Comparison of ENCODE assay signal across 17 cellular contexts in the genomic region with DNA sequence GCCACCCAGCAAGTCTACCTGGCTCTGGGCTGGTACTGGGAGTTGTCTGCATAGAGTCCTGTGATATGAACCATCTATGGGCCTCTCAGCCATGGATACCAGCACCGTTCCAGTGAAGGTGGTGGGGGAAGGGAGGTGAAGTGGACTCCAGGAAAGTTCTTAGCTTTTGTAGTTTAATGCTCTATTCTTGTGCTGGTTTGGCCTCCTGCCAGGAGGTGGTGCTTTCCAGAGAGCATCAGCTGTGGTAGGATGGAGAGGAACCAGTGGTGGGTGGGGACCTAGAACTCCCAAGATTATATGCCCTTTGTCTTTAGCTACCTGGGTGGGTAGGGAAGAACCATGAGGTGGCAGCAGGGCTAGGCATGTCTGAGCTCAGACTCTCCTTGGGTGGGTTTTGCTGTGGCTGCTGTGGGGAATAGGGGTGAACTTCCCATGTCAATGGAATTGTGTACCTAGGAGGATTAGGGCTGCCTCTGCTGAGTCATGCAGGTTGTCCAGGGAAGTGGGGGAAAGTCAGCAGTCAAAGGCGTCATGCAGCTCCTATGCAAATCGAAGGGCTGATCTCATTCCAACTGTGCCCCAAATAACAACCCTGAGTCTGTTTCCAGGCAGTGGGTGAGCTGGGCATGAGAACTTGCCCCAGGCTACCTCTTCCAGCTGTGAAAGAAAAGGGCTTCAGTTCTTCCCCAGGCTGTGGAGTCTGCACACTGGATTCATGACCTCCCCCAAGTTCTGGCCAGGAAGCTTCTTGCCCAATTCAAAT. TPM values are rescaled to one million over a fixed set of nuclear protein-coding genes. Genes with fewer than 3 reads are reported as not detected.
DNase-seq lines count a peak whose midpoint lies in the region; ATAC-seq and TF ChIP-seq lines count a peak whose summit lies in the region.
"Had no signal": no experiment of that assay in that cellular context is flagged by ENCODE, and none has a peak within 500 bp of the region (broad histone marks: within the 10 kb centered on the region; RNA-seq: fewer than 3 reads in every experiment).

No MANE protein-coding gene starts in this region.

- H3K4me1 ChIP-seq in HUES48 (ENCODE audit: control insufficient read depth, insufficient read depth, low read length): no peaks in the 10 kb centered on the region
- peaks cover 14% of the 10 kb centered on the region for H3K4me1 ChIP-seq in foreskin keratinocyte
- no peaks in the 10 kb centered on the region for H3K4me1 ChIP-seq in colonic mucosa
- H3K4me1 ChIP-seq: HAP-1 had no signal

- peak; percentile 42 for DNase-seq in ELF-1 (ENCODE audit: low read depth, low spot score)
- DNase-seq in WTC11 (ENCODE audit: low spot score): no peak
- peak; percentile 98 to 99 for DNase-seq in foreskin keratinocyte
- DNase-seq in colonic mucosa: no peak
- DNase-seq in GM13977 (ENCODE audit: low spot score): no peak
- DNase-seq: ACHN; CD4-positive, alpha-beta memory T cell; NCI-H1694; NCI-H2107; NCI-H345; NCI-H69; SHP77 had no signal

- POLR2A ChIA-PET in WTC11 (lab: Charles Lee): no interaction called here

- H3K36me3 ChIP-seq in HUES48 (ENCODE audit: control insufficient read depth, insufficient read depth, low read length) (no peaks in the 10 kb centered on the region), colonic mucosa (no peaks in the 10 kb centered on the region)
- H3K36me3 ChIP-seq: HAP-1 had no signal

- H3K27ac Mint-ChIP-seq in WTC11: no peak overlapping the region

- H3K27ac ChIP-seq in HUES48 (ENCODE audit: low read depth, low read length): peak overlapping the region; percentile 84
- peak overlapping the region; percentile 70 for H3K27ac ChIP-seq in foreskin keratinocyte
- no peak overlapping the region for H3K27ac ChIP-seq in colonic mucosa

- peaks cover 7% of the 10 kb centered on the region for H3K9me3 ChIP-seq in HUES48 (ENCODE audit: control insufficient read depth, insufficient read depth, low read length)
- no peaks in the 10 kb centered on the region for H3K9me3 ChIP-seq in colonic mucosa
- H3K9me3 ChIP-seq: HAP-1 had no signal

- in situ Hi-C loops in GM13977 (cut with MboI; ENCODE audit: low pct_unique_long_range_greater_than_20kb, low sequenced_read_pairs, unreplicated experiment): no loop called here

- no peak for TF ChIP-seq CTCF in WTC11 (IDR thresholded peaks at IDR 0.05)
- peak; percentile 35 for TF ChIP-seq CTCF in foreskin keratinocyte (conservative IDR thresholded peaks at IDR 0.05)
- no peak for TF ChIP-seq CTCF in colonic mucosa (IDR thresholded peaks at IDR 0.05)
- no peak for TF ChIP-seq CTCF in GM13977 (IDR thresholded peaks at IDR 0.05; ENCODE audit: extremely low read depth, insufficient read depth, missing control alignments)

- no peak overlapping the region for H3K4me3 ChIP-seq in HUES48 (ENCODE audit: low read depth, low read length)
- no peak overlapping the region for H3K4me3 ChIP-seq in colonic mucosa
- H3K4me3 ChIP-seq: HAP-1 had no signal

- H3K9ac ChIP-seq in HUES48 (ENCODE audit: low read depth, low read length) (no peak overlapping the region), colonic mucosa (ENCODE audit: low read depth in 2 of 2, low read length in 2 of 2) (no peak overlapping the region)

- CTCF ChIA-PET in WTC11 (lab: Charles Lee): interaction anchor here (1.0 kb wide), 1 partner anchor 10 kb away, joined by 5 read pairs; no protein-coding TSS in a partner anchor

- H3K27me3 Mint-ChIP-seq in WTC11 (ENCODE audit: low read depth): peaks cover 4% of the 10 kb centered on the region

- H3K27me3 ChIP-seq in HUES48 (ENCODE audit: control insufficient read depth, insufficient read depth, low read length) (no peaks in the 10 kb centered on the region), foreskin keratinocyte (no peaks in the 10 kb centered on the region), colonic mucosa (no peaks in the 10 kb centered on the region)

- peaks cover 87% of the 10 kb centered on the region for H3K9me3 Mint-ChIP-seq in WTC11

- peaks cover 3% of the 10 kb centered on the region for H3K36me3 Mint-ChIP-seq in WTC11

- no peaks in the 10 kb centered on the region for H3K4me1 Mint-ChIP-seq in WTC11
- H3K4me1 Mint-ChIP-seq: CD4-positive, alpha-beta memory T cell had no signal

- intact Hi-C loops in colonic mucosa (cut with DNase I): no loop called here

- ATAC-seq in WTC11 (peak; percentile 57), foreskin keratinocyte (peak; percentile 99), GM21737 (IDR thresholded peaks at IDR 0.05; ENCODE audit: unreplicated experiment) (no peak)
- ATAC-seq: Panc1 had no signal

- H3K4me3 Mint-ChIP-seq in WTC11: no peak overlapping the region
- H3K4me3 Mint-ChIP-seq: CD4-positive, alpha-beta memory T cell had no signal

TF ChIP-seq in WTC11, 78 proteins besides CTCF, POLR2A, EP300 and RAD21:
- TF ChIP-seq TP53 (CRISPR knock-in tag; IDR thresholded peaks at IDR 0.05): no peak
- no peak for TF ChIP-seq ZNF671 (CRISPR knock-in tag; IDR thresholded peaks at IDR 0.05)
- no peak for TF ChIP-seq ELF4 (CRISPR knock-in tag; IDR thresholded peaks at IDR 0.05; ENCODE audit: low read depth)
- no peak for TF ChIP-seq ESRRA (CRISPR knock-in tag; IDR thresholded peaks at IDR 0.05; ENCODE audit: borderline replicate concordance)
- no peak for TF ChIP-seq OVOL2 (CRISPR knock-in tag; IDR thresholded peaks at IDR 0.05; ENCODE audit: borderline replicate concordance)
- TF ChIP-seq, protein P1, sequence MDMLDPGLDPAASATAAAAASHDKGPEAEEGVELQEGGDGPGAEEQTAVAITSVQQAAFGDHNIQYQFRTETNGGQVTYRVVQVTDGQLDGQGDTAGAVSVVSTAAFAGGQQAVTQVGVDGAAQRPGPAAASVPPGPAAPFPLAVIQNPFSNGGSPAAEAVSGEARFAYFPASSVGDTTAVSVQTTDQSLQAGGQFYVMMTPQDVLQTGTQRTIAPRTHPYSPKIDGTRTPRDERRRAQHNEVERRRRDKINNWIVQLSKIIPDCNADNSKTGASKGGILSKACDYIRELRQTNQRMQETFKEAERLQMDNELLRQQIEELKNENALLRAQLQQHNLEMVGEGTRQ (CRISPR knock-in tag; IDR thresholded peaks at IDR 0.05): no peak
- TF ChIP-seq ATF1 (CRISPR knock-in tag; IDR thresholded peaks at IDR 0.05): no peak
- TF ChIP-seq, protein P2, sequence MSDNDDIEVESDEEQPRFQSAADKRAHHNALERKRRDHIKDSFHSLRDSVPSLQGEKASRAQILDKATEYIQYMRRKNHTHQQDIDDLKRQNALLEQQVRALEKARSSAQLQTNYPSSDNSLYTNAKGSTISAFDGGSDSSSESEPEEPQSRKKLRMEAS (CRISPR knock-in tag; IDR thresholded peaks at IDR 0.05): no peak
- TF ChIP-seq, protein P3, sequence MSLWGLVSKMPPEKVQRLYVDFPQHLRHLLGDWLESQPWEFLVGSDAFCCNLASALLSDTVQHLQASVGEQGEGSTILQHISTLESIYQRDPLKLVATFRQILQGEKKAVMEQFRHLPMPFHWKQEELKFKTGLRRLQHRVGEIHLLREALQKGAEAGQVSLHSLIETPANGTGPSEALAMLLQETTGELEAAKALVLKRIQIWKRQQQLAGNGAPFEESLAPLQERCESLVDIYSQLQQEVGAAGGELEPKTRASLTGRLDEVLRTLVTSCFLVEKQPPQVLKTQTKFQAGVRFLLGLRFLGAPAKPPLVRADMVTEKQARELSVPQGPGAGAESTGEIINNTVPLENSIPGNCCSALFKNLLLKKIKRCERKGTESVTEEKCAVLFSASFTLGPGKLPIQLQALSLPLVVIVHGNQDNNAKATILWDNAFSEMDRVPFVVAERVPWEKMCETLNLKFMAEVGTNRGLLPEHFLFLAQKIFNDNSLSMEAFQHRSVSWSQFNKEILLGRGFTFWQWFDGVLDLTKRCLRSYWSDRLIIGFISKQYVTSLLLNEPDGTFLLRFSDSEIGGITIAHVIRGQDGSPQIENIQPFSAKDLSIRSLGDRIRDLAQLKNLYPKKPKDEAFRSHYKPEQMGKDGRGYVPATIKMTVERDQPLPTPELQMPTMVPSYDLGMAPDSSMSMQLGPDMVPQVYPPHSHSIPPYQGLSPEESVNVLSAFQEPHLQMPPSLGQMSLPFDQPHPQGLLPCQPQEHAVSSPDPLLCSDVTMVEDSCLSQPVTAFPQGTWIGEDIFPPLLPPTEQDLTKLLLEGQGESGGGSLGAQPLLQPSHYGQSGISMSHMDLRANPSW (CRISPR knock-in tag; conservative IDR thresholded peaks at IDR 0.05; ENCODE audit: low read depth): no peak
- no peak for TF ChIP-seq NR2C2 (CRISPR knock-in tag; IDR thresholded peaks at IDR 0.05)
- no peak for TF ChIP-seq ZNF232 (CRISPR knock-in tag; IDR thresholded peaks at IDR 0.05)

RNA-seq across cellular contexts. Expression of a gene that starts 14.3 kb away (rescaled TPM):
- total RNA-seq in WTC11 (2021) (not detected in 3 replicates), foreskin keratinocyte (not detected in 2 replicates), colonic mucosa (under 1 TPM; 0.53 to 0.59 TPM)
- polyA plus RNA-seq in foreskin keratinocyte: not detected in 2 replicates
- total RNA-seq: CD4-positive, alpha-beta memory T cell; Daoy had no signal

RNA-seq across cellular contexts. Expression of a gene that starts 19.2 kb away (rescaled TPM):
- total RNA-seq in WTC11 (2021) (not detected in 3 replicates), foreskin keratinocyte (not detected in 2 replicates), colonic mucosa (1 to 10 TPM; 3.2 to 5.4 TPM)
- polyA plus RNA-seq in foreskin keratinocyte: not detected in 2 replicates
- total RNA-seq: CD4-positive, alpha-beta memory T cell; Daoy had no signal
- polyA plus RNA-seq: CD4-positive, alpha-beta memory T cell had no signal

RNA-seq across cellular contexts. Expression of a gene that starts 38.8 kb away (rescaled TPM):
- total RNA-seq in WTC11 (2021): 0.68 to 1.4 TPM (median 0.82 TPM) in 3 replicates
- not detected in 2 replicates for total RNA-seq in foreskin keratinocyte
- not detected in 2 replicates for polyA plus RNA-seq in foreskin keratinocyte
- total RNA-seq in colonic mucosa: 1 to 10 TPM; 1.1 to 3.0 TPM
- total RNA-seq: CD4-positive, alpha-beta memory T cell; Daoy had no signal

Comparison
In these comparisons a context has a peak if more than half of its experiments do, and no peak if none do; other contexts are left out.
1. DNase-seq: peak in ELF-1 (single experiment) and foreskin keratinocyte (2 of 2); none in WTC11 (single experiment), colonic mucosa (single experiment) and GM13977 (single experiment).